ENCODE assay signal across 20 cellular contexts in genomic region chr2:44528595-44528994, GRCh38.
DNase-seq lines count a peak whose midpoint lies in the region; ATAC-seq and TF ChIP-seq lines count a peak whose summit lies in the region.
"Had no signal": no experiment of that assay in that cellular context is flagged by ENCODE, and none has a peak within 500 bp of the region (broad histone marks: within the 10 kb centered on the region; RNA-seq: fewer than 3 reads in every experiment).

No MANE protein-coding gene starts in this region.

- H3K36me3 ChIP-seq in ACC112 (ENCODE audit: insufficient read depth, low read length) (no peaks in the 10 kb centered on the region), lower lobe of right lung (no peaks in the 10 kb centered on the region)

- H3K9me3 ChIP-seq in lower lobe of right lung, result no peaks in the 10 kb centered on the region

- in situ Hi-C loops in astrocyte of the cerebellum (cut with HindIII; ENCODE audit: low sequenced_read_pairs), result no loop called here

- H3K4me3 ChIP-seq in ACC112 (ENCODE audit: low read depth, low read length) (peak overlapping the region; percentile 52), astrocyte of the cerebellum (ENCODE audit: low read depth, low read length) (no peak overlapping the region), lower lobe of right lung (no peak overlapping the region)

- peaks cover 22% of the 10 kb centered on the region for H3K4me1 ChIP-seq in ACC112 (ENCODE audit: control insufficient read depth, insufficient read depth, low read length, unreplicated experiment)
- H3K4me1 ChIP-seq in lower lobe of right lung, result no peaks in the 10 kb centered on the region

- peaks cover 6% of the 10 kb centered on the region for H3K36me3 Mint-ChIP-seq in activated T-helper 2 cell treated with anti-CD3 and anti-CD28 coated beads, Interferon-gamma antibody, Interleukin-2, Interleukin-4, amounts not matched to agents 10 μg/mL and 5 μg/mL and 100 μg/mL, durations not matched to agents 14 hours and 24 hours and 36 hours (ENCODE audit: low read depth)
- H3K36me3 Mint-ChIP-seq in activated CD4-positive, alpha-beta memory T cell treated with anti-CD3 and anti-CD28 coated beads, Interleukin-2, amount 10 ng/mL, durations not matched to agents 7 days and 5 days (ENCODE audit: low read depth), result peaks cover 5% of the 10 kb centered on the region

- H3K27me3 ChIP-seq in ACC112 (ENCODE audit: insufficient read depth, low read length) (no peaks in the 10 kb centered on the region), lower lobe of right lung (ENCODE audit: low read depth) (no peaks in the 10 kb centered on the region)

- no peaks in the 10 kb centered on the region for H3K4me1 Mint-ChIP-seq in activated T-helper 2 cell treated with anti-CD3 and anti-CD28 coated beads, Interferon-gamma antibody, Interleukin-2, Interleukin-4, amounts not matched to agents 10 μg/mL and 5 μg/mL and 100 μg/mL, durations not matched to agents 14 hours and 24 hours and 36 hours (ENCODE audit: low read depth)
- H3K4me1 Mint-ChIP-seq in activated CD4-positive, alpha-beta memory T cell treated with anti-CD3 and anti-CD28 coated beads, Interleukin-2, amount 10 ng/mL, durations not matched to agents 7 days and 5 days, result no peaks in the 10 kb centered on the region

- peak; percentile 82 for DNase-seq in HCEC 1CT
- DNase-seq in astrocyte of the cerebellum (ENCODE audit: low read depth), result peak; percentile 81
- DNase-seq in iris pigment epithelial cell (ENCODE audit: low read depth), result peak; percentile 90
- DNase-seq in lower lobe of right lung, result no peak
- no peak for DNase-seq in activated T-helper 2 cell treated with anti-CD3 and anti-CD28 coated beads, Interferon-gamma antibody, Interleukin-2, Interleukin-4, amounts not matched to agents 10 μg/mL and 5 μg/mL and 100 μg/mL, durations not matched to agents 14 hours and 24 hours and 36 hours (ENCODE audit: low spot score)
- DNase-seq in activated CD4-positive, alpha-beta memory T cell treated with anti-CD3 and anti-CD28 coated beads, Interleukin-2, amount 10 ng/mL, durations not matched to agents 7 days and 5 days, result no peak
- DNase-seq: activated CD4-positive, CD25-positive, alpha-beta regulatory T cell; activated naive CD4-positive, alpha-beta T cell treated with Interleukin-2 at 50 U/mL for 16 hours; AML-193; cerebellar nuclear complex; hypothalamus; NCI-H2081; NCI-H82; right cardiac atrium; RPMI8226; stimulated activated CD4-positive, alpha-beta T cell treated with anti-CD3 and anti-CD28 coated beads, Interleukin-4, amount 100 ng/mL, for 24 hours had no signal

- TF ChIP-seq CTCF in astrocyte of the cerebellum (IDR thresholded peaks at IDR 0.05; ENCODE audit: low read depth, low read length, missing control alignments), result no peak
- no peak for TF ChIP-seq CTCF in lower lobe of right lung (IDR thresholded peaks at IDR 0.05)

- H3K27ac ChIP-seq in ACC112 (ENCODE audit: low read depth, low read length), result peak overlapping the region; percentile 50
- no peak overlapping the region for H3K27ac ChIP-seq in lower lobe of right lung
- H3K27ac ChIP-seq: HL-60 had no signal

- H3K9me3 Mint-ChIP-seq in activated T-helper 2 cell treated with anti-CD3 and anti-CD28 coated beads, Interferon-gamma antibody, Interleukin-2, Interleukin-4, amounts not matched to agents 10 μg/mL and 5 μg/mL and 100 μg/mL, durations not matched to agents 14 hours and 24 hours and 36 hours, result peaks cover 2% of the 10 kb centered on the region
- H3K9me3 Mint-ChIP-seq in activated CD4-positive, alpha-beta memory T cell treated with anti-CD3 and anti-CD28 coated beads, Interleukin-2, amount 10 ng/mL, durations not matched to agents 7 days and 5 days, result no peaks in the 10 kb centered on the region
- H3K9me3 Mint-ChIP-seq: natural killer cell treated with Interleukin-12 subunit alpha and Interleukin-12 subunit beta and Interleukin-15 and Interleukin-18, amount 100 ng/mL, for 72 hours had no signal

- H3K4me3 Mint-ChIP-seq in activated T-helper 2 cell treated with anti-CD3 and anti-CD28 coated beads, Interferon-gamma antibody, Interleukin-2, Interleukin-4, amounts not matched to agents 10 μg/mL and 5 μg/mL and 100 μg/mL, durations not matched to agents 14 hours and 24 hours and 36 hours (ENCODE audit: low read depth), result no peak overlapping the region
- no peak overlapping the region for H3K4me3 Mint-ChIP-seq in activated CD4-positive, alpha-beta memory T cell treated with anti-CD3 and anti-CD28 coated beads, Interleukin-2, amount 10 ng/mL, durations not matched to agents 7 days and 5 days
- H3K4me3 Mint-ChIP-seq: natural killer cell treated with Interleukin-12 subunit alpha and Interleukin-12 subunit beta and Interleukin-15 and Interleukin-18, amount 100 ng/mL, for 72 hours had no signal

- no peaks in the 10 kb centered on the region for H3K79me2 ChIP-seq in ACC112 (ENCODE audit: control insufficient read depth, insufficient read depth, low read length, unreplicated experiment)

- CTCF ChIA-PET in activated CD4-positive, alpha-beta memory T cell treated with anti-CD3 and anti-CD28 coated beads, Interleukin-2, amount 10 ng/mL, durations not matched to agents 7 days and 5 days (lab: Charles Lee), result no interaction called here

- no peaks in the 10 kb centered on the region for H3K27me3 Mint-ChIP-seq in activated T-helper 2 cell treated with anti-CD3 and anti-CD28 coated beads, Interferon-gamma antibody, Interleukin-2, Interleukin-4, amounts not matched to agents 10 μg/mL and 5 μg/mL and 100 μg/mL, durations not matched to agents 14 hours and 24 hours and 36 hours (ENCODE audit: low read depth)
- H3K27me3 Mint-ChIP-seq in activated CD4-positive, alpha-beta memory T cell treated with anti-CD3 and anti-CD28 coated beads, Interleukin-2, amount 10 ng/mL, durations not matched to agents 7 days and 5 days, result no peaks in the 10 kb centered on the region
- H3K27me3 Mint-ChIP-seq: natural killer cell treated with Interleukin-12 subunit alpha and Interleukin-12 subunit beta and Interleukin-15 and Interleukin-18, amount 100 ng/mL, for 72 hours had no signal

- ATAC-seq in lower lobe of right lung (no peak), GM21423 (IDR thresholded peaks at IDR 0.05; ENCODE audit: unreplicated experiment) (no peak)
- ATAC-seq: natural killer cell treated with Interleukin-12 subunit alpha and Interleukin-12 subunit beta and Interleukin-15 and Interleukin-18, amount 100 ng/mL, for 72 hours; right cardiac atrium had no signal

- peak overlapping the region; percentile 3 for H2AFZ ChIP-seq in ACC112 (ENCODE audit: low read length, unreplicated experiment)

- POLR2A ChIA-PET in activated CD4-positive, alpha-beta memory T cell treated with anti-CD3 and anti-CD28 coated beads, Interleukin-2, amount 10 ng/mL, durations not matched to agents 7 days and 5 days (lab: Charles Lee), result interaction anchor here (0.8 kb wide), 1 partner anchor 171 kb away, joined by 3 read pairs; no protein-coding TSS in a partner anchor

- intact Hi-C loops in lower lobe of right lung (cut with DNase I), result no loop called here
- intact Hi-C loops in activated T-helper 2 cell treated with anti-CD3 and anti-CD28 coated beads, Interferon-gamma antibody, Interleukin-2, Interleukin-4, amounts not matched to agents 10 μg/mL and 5 μg/mL and 100 μg/mL, durations not matched to agents 14 hours and 24 hours and 36 hours (cut with micrococcal nuclease), result no loop called here

- no peak overlapping the region for H3K27ac Mint-ChIP-seq in activated T-helper 2 cell treated with anti-CD3 and anti-CD28 coated beads, Interferon-gamma antibody, Interleukin-2, Interleukin-4, amounts not matched to agents 10 μg/mL and 5 μg/mL and 100 μg/mL, durations not matched to agents 14 hours and 24 hours and 36 hours
- H3K27ac Mint-ChIP-seq in activated CD4-positive, alpha-beta memory T cell treated with anti-CD3 and anti-CD28 coated beads, Interleukin-2, amount 10 ng/mL, durations not matched to agents 7 days and 5 days, result no peak overlapping the region
- H3K27ac Mint-ChIP-seq: natural killer cell treated with Interleukin-12 subunit alpha and Interleukin-12 subunit beta and Interleukin-15 and Interleukin-18, amount 100 ng/mL, for 72 hours had no signal

Comparison
In these comparisons a context has a peak if more than half of its experiments do, and no peak if none do; other contexts are left out.
1. DNase-seq: peak in HCEC 1CT (single experiment), astrocyte of the cerebellum (single experiment) and iris pigment epithelial cell (single experiment); none in lower lobe of right lung (single experiment), activated T-helper 2 cell treated with anti-CD3 and anti-CD28 coated beads, Interferon-gamma antibody, Interleukin-2, Interleukin-4, amounts not matched to agents 10 μg/mL and 5 μg/mL and 100 μg/mL, durations not matched to agents 14 hours and 24 hours and 36 hours (single experiment) and activated CD4-positive, alpha-beta memory T cell treated with anti-CD3 and anti-CD28 coated beads, Interleukin-2, amount 10 ng/mL, durations not matched to agents 7 days and 5 days (single experiment).